ENCODE assay signal across 14 cellular contexts in the genomic region with DNA sequence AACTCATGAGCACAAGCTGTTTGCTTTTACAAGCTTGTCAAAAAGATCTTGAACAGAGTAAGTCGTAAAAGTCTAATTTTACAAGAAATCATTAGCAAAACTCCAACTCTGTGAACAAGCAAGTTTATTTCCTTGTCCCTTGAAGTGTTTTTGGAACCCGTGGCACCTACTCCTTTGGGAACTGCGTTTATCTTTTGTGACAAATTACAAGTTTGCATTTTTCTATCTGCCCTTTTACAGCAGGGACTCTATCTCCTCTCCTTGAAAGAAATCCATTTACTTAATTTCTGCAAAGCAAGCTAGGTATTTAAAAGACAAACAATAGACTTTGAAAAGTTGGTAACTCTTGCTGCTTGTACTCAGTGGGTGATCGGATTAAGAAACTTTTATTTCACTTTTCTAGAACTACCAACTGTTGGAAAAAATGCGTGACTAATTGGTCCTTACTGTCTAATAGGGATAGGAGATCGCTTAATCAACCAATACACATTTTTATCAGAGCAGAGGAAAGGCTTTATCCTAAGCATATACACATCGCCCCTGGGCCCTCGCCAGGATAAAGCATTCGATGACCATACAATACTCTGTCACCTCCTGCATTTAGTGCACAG. TPM values are rescaled to one million over a fixed set of nuclear protein-coding genes. Genes with fewer than 3 reads are reported as not detected.
A peak's percentile ranks its signal among the peaks of the same experiment; 100 is the strongest.
DNase-seq lines count a peak whose midpoint lies in the region; ATAC-seq, FAIRE-seq and TF ChIP-seq lines count a peak whose summit lies in the region.
"Had no signal": no experiment of that assay in that cellular context is flagged by ENCODE, and none has a peak within 500 bp of the region (broad histone marks: within the 10 kb centered on the region; RNA-seq: fewer than 3 reads in every experiment).

No MANE protein-coding gene starts in this region.

- 24 to 35% methylated on average over 9 of the region's 9 CpGs for WGBS in testis, 2 donors

- no peak for FAIRE-seq in GM12892 (lab: Jason Lieb, UNC)
- FAIRE-seq: colon had no signal

- no peaks in the 10 kb centered on the region for H3K36me3 ChIP-seq in left lung
- no peaks in the 10 kb centered on the region for H3K36me3 ChIP-seq in testis (ENCODE audit: low read depth, missing control alignments)
- H3K36me3 ChIP-seq: neutrophil had no signal

- intact Hi-C loops in left lung (cut with DNase I) (no loop called here), testis (cut with DNase I; ENCODE audit: low total_unique reads) (no loop called here), head of caudate nucleus (cut with DNase I) (no loop called here)

- no peaks in the 10 kb centered on the region for H3K9me3 ChIP-seq in left lung
- no peaks in the 10 kb centered on the region for H3K9me3 ChIP-seq in testis
- H3K9me3 ChIP-seq: neutrophil had no signal

- TF ChIP-seq CTCF in astrocyte of the spinal cord (IDR thresholded peaks at IDR 0.05; ENCODE audit: low read depth, low read length) (no peak), left lung (IDR thresholded peaks at IDR 0.05) (no peak), testis (IDR thresholded peaks at IDR 0.05) (no peak)

- H3K4me1 ChIP-seq in left lung: peaks cover 3 to 22% of the 10 kb centered on the region in 2 donors
- no peaks in the 10 kb centered on the region for H3K4me1 ChIP-seq in testis

- peak; percentile 6 for DNase-seq in DMS 273 (lab: John Stamatoyannopoulos, UW; ENCODE audit: unreplicated experiment)
- no peak for DNase-seq in DMS 273 treated with DMSO at 0.1 percent for 48 hours (lab: John Stamatoyannopoulos, UW)
- peak; percentile 15 for DNase-seq in astrocyte of the spinal cord (ENCODE audit: low read depth, low spot score)
- no peak for DNase-seq in left lung
- no peak for DNase-seq in testis
- DNase-seq in GM12892 (ENCODE audit: insufficient read length): no peak
- DNase-seq in NCI-H2196 treated with DMSO at 0.1 percent for 48 hours (lab: John Stamatoyannopoulos, UW; ENCODE audit: unreplicated experiment): no peak
- DNase-seq in head of caudate nucleus: no peak
- DNase-seq: activated B cell treated with CpG ODN at 0.5 μM for 24 hours, HFFc6, NCI-H187 had no signal

- H3K27me3 ChIP-seq in left lung (peaks cover 0 to 76% of the 10 kb centered on the region in 2 donors), testis (no peaks in the 10 kb centered on the region)

- in situ Hi-C loops in astrocyte of the spinal cord (cut with HindIII; ENCODE audit: low sequenced_read_pairs): no loop called here

- no peak for TF ChIP-seq POLR2A in testis (IDR thresholded peaks at IDR 0.05)
- TF ChIP-seq POLR2A in GM12892 (IDR thresholded peaks at IDR 0.05; ENCODE audit: low read depth, low read length): no peak

- no peak overlapping the region for H3K27ac ChIP-seq in left lung
- H3K27ac ChIP-seq in testis: peak overlapping the region in 1 of 2 donors; percentile 67
- H3K27ac ChIP-seq: 22Rv1, neutrophil had no signal

- ATAC-seq in left lung: no peak

- peak overlapping the region; percentile 59 for H3K4me3 ChIP-seq in astrocyte of the spinal cord (ENCODE audit: low read depth, low read length)
- peak overlapping the region; percentile 65 to 92 for H3K4me3 ChIP-seq in left lung
- H3K4me3 ChIP-seq in testis: peak overlapping the region; percentile 84 to 90

RNA-seq across cellular contexts. Expression of a gene that starts 1.9 kb away (rescaled TPM):
- 10 to 100 TPM in 1 of 2 donors, 1 to 10 TPM in 1; 7.5 to 10.7 TPM for total RNA-seq in left lung
- total RNA-seq in testis: 10 to 100 TPM; 26.3 to 29.7 TPM
- polyA plus RNA-seq in testis (ENCODE audit: insufficient read depth, low read depth, low replicate concordance): 14.7 TPM
- polyA plus RNA-seq in GM12892 (2012; ENCODE audit: missing spikeins): not detected
- total RNA-seq: activated B cell treated with CpG ODN at 0.5 μM for 24 hours had no signal

Comparison
In these comparisons a context has a peak if more than half of its experiments do, and no peak if none do; other contexts are left out.
1. DNase-seq: peak in DMS 273 (single experiment) and astrocyte of the spinal cord (single experiment); none in DMS 273 treated with DMSO at 0.1 percent for 48 hours (single experiment), left lung (0 of 2), testis (single experiment), GM12892 (single experiment), NCI-H2196 treated with DMSO at 0.1 percent for 48 hours (single experiment) and head of caudate nucleus (0 of 42).
2. Peak in every context shown above with its lines, with median percentiles within 50 percentile points of each other: H3K4me3 ChIP-seq.